In the genomic region with DNA sequence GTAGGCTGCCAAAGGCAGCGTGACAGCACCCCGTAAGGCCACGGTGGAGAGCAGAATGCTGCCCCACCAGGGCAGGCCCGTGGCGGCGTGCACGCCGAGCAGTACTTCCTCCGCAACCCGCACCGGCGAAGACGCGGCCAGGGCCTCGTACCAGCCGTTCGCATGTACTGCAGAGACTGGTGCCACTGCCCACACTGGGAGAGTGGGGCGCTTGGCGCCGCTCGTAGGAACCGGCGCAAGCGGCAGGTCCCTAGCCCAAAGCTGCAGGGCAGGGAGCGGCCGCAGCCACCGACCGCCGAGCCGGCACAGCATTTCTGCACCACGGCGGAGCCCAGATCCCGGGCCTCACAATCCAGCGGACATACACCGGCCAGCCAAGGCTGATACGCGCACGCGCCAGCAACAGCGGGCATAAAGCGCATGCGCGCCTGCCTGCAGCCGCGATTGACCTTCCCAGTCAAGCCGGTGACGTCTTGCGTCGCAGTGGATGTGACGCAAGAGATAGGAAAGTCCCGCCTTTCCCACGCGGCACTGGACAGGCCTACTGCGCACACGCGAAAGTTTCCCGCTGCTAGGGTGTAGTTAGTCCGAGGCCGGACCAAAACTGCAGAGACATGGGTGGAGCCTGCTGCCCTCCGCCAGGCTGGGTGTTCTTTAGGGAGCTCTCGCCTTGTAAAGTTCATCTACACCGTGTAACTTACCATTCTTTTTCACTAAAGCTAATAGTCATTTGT, we compare ENCODE assay signal across 8 cellular contexts. TPM values are rescaled to one million over a fixed set of nuclear protein-coding genes. Genes with fewer than 3 reads are reported as not detected.
DNase-seq lines count a peak whose midpoint lies in the region; ATAC-seq and TF ChIP-seq lines count a peak whose summit lies in the region.

A gene with protein sequence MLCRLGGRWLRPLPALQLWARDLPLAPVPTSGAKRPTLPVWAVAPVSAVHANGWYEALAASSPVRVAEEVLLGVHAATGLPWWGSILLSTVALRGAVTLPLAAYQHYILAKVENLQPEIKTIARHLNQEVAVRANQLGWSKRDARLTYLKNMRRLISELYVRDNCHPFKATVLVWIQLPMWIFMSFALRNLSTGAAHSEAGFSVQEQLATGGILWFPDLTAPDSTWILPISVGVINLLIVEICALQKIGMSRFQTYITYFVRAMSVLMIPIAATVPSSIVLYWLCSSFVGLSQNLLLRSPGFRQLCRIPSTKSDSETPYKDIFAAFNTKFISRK (minus strand): TSS at position 379 of the 734 bp plus-strand sequence. CDS start 67 bp downstream, at position 312.

- H3K27ac Mint-ChIP-seq in osteocyte (ENCODE audit: unreplicated experiment) = peak within 1 kb of the TSS; percentile 92

- H3K9me3 ChIP-seq in thymus (ENCODE audit: control insufficient read depth) = no peaks in the 10 kb centered on the region

- ATAC-seq in HG02759 (IDR thresholded peaks at IDR 0.05; ENCODE audit: unreplicated experiment) = peak; percentile 84

- no peaks in the 10 kb centered on the region for H3K27me3 Mint-ChIP-seq in osteocyte (ENCODE audit: unreplicated experiment)

- peak within 1 kb of the TSS; percentile 71 for H3K4me3 ChIP-seq in thymus (ENCODE audit: low read length)

- H3K36me3 Mint-ChIP-seq in osteocyte (ENCODE audit: unreplicated experiment) = peaks cover 17% of the 10 kb centered on the region

- DNase-seq in NCI-H1417 (lab: John Stamatoyannopoulos, UW) = peak; percentile 96 to 99 (median 99)
- peak; percentile 85 to 87 for DNase-seq in SW 1271 (lab: John Stamatoyannopoulos, UW)
- DNase-seq in activated naive CD8-positive, alpha-beta T cell treated with anti-CD3 and anti-CD28 coated beads, Interleukin-2, amount 50 U/mL, for 16 hours (ENCODE audit: low read depth, low spot score) = peak; percentile 79
- peak; percentile 86 to 99 (median 97) for DNase-seq in head of caudate nucleus
- peak; percentile 99 for DNase-seq in osteocyte (ENCODE audit: extremely low spot score, unreplicated experiment)

- intact Hi-C loops in head of caudate nucleus (cut with DNase I) = loop anchor here (1.0 kb wide), 1 partner anchor 189 kb away; a partner anchor contains a TSS

- H3K4me3 Mint-ChIP-seq in osteocyte (ENCODE audit: unreplicated experiment) = peak within 1 kb of the TSS; percentile 88

- peaks cover 5% of the 10 kb centered on the region for H3K4me1 ChIP-seq in thymus (ENCODE audit: control insufficient read depth, insufficient read depth, low read length)

- H3K27ac ChIP-seq in thymus (ENCODE audit: low read depth) = peak within 1 kb of the TSS; percentile 100

- peaks cover 4% of the 10 kb centered on the region for H3K36me3 ChIP-seq in thymus (ENCODE audit: control insufficient read depth, insufficient read depth)

- TF ChIP-seq CTCF in GM12872 (IDR thresholded peaks at IDR 0.05; ENCODE audit: insufficient read depth, low read depth, low read length) = 0 out of 3 replicates have a peak, but pooled peaks have one; percentile 18
- TF ChIP-seq CTCF in osteocyte (IDR thresholded peaks at IDR 0.05) = no peak

- H3K9me3 Mint-ChIP-seq in osteocyte (ENCODE audit: unreplicated experiment) = no peaks in the 10 kb centered on the region

- WGBS in thymus = under 1% methylated on average over 62 of the region's 62 CpGs

- H3K27me3 ChIP-seq in thymus (ENCODE audit: control insufficient read depth, insufficient read depth) = no peaks in the 10 kb centered on the region

- peaks cover 24% of the 10 kb centered on the region for H3K4me1 Mint-ChIP-seq in osteocyte (ENCODE audit: unreplicated experiment)

RNA-seq across cellular contexts. Expression of the gene that starts here (rescaled TPM):
- 14.6 and 16.7 TPM in 2 replicates for total RNA-seq in osteocyte
- polyA plus RNA-seq in thymus = 14.5 TPM

Comparison
In these comparisons a context has a peak if more than half of its experiments do, and no peak if none do; other contexts are left out.
1. Peak in every context shown above with its lines: DNase-seq, ATAC-seq, H3K4me3 ChIP-seq and H3K27ac ChIP-seq.